Comparison of ENCODE assay signal across 23 cellular contexts in genomic region chr5:167839065-167839464, GRCh38.
DNase-seq lines count a peak whose midpoint lies in the region; ATAC-seq, FAIRE-seq and TF ChIP-seq lines count a peak whose summit lies in the region.
"Had no signal": no experiment of that assay in that cellular context is flagged by ENCODE, and none has a peak within 500 bp of the region (broad histone marks: within the 10 kb centered on the region; RNA-seq: fewer than 3 reads in every experiment).

No MANE protein-coding gene starts in this region.

- peak overlapping the region; percentile 16; the same call in 1 of the 2 replicates for H3K4me2 ChIP-seq in GM23338
- H3K4me2 ChIP-seq: KMS-11 had no signal

- H3K27me3 Mint-ChIP-seq in GM23338 (ENCODE audit: insufficient read depth, low read depth, poor library complexity): no peaks in the 10 kb centered on the region
- H3K27me3 Mint-ChIP-seq: B cell had no signal

- no peak overlapping the region for H3K4me3 Mint-ChIP-seq in GM23338
- H3K4me3 Mint-ChIP-seq: B cell, CD14-positive monocyte had no signal

- H3K27me3 ChIP-seq in GM23338 (ENCODE audit: insufficient read depth) (no peaks in the 10 kb centered on the region), bronchial epithelial cell (ENCODE audit: control insufficient read depth, insufficient read depth, low read length) (no peaks in the 10 kb centered on the region), foreskin keratinocyte (no peaks in the 10 kb centered on the region)

- H3K36me3 ChIP-seq in GM23338 (ENCODE audit: insufficient read depth): no peaks in the 10 kb centered on the region
- no peaks in the 10 kb centered on the region for H3K36me3 ChIP-seq in bronchial epithelial cell (ENCODE audit: control insufficient read depth, insufficient read depth, low read length)

- no peaks in the 10 kb centered on the region for H4K20me1 ChIP-seq in GM23338 (replicated peaks; ENCODE audit: insufficient read depth)

- TF ChIP-seq CTCF in GM23338 (conservative IDR thresholded peaks at IDR 0.05; ENCODE audit: low read depth in 2 of 2): no peak
- TF ChIP-seq CTCF in bronchial epithelial cell (IDR thresholded peaks at IDR 0.05; ENCODE audit: insufficient read depth, low read length, severe bottlenecking): no peak
- TF ChIP-seq CTCF in foreskin keratinocyte (conservative IDR thresholded peaks at IDR 0.05): no peak

- H2AFZ ChIP-seq in GM23338: no peak overlapping the region

- no peak overlapping the region for H3K4me3 ChIP-seq in GM23338
- no peak overlapping the region for H3K4me3 ChIP-seq in bronchial epithelial cell (ENCODE audit: low read depth, low read length)

- H3K9me3 Mint-ChIP-seq in GM23338: no peaks in the 10 kb centered on the region

- H3K27ac ChIP-seq in GM23338 (ENCODE audit: low read depth) (no peak overlapping the region), foreskin keratinocyte (peak overlapping the region; percentile 90)
- H3K27ac ChIP-seq: KMS-11 had no signal

- ATAC-seq in GM23338: no peak
- peak; percentile 92 for ATAC-seq in foreskin keratinocyte
- ATAC-seq in HG03025 (IDR thresholded peaks at IDR 0.05; ENCODE audit: low FRiP score, unreplicated experiment): no peak
- no peak for ATAC-seq in GM19467 (IDR thresholded peaks at IDR 0.05; ENCODE audit: unreplicated experiment)
- no peak for ATAC-seq in GM21737 (IDR thresholded peaks at IDR 0.05; ENCODE audit: unreplicated experiment)
- no peak for ATAC-seq in GM21367 (IDR thresholded peaks at IDR 0.05; ENCODE audit: unreplicated experiment)
- ATAC-seq: HCT116 had no signal

- H3F3A ChIP-seq in GM23338 (replicated peaks; ENCODE audit: low read depth): no peaks in the 10 kb centered on the region

- no peak for FAIRE-seq in bronchial epithelial cell (lab: Jason Lieb, UNC)

- H3K4me1 ChIP-seq in GM23338 (ENCODE audit: insufficient read depth): peaks cover 21% of the 10 kb centered on the region
- peaks cover 32% of the 10 kb centered on the region for H3K4me1 ChIP-seq in foreskin keratinocyte

- H3K36me3 Mint-ChIP-seq in GM23338 (ENCODE audit: low read depth): no peaks in the 10 kb centered on the region
- H3K36me3 Mint-ChIP-seq: CD14-positive monocyte had no signal

- H3K27ac Mint-ChIP-seq in GM23338: peak overlapping the region; percentile 20; the same call in 1 of the 2 replicates
- H3K27ac Mint-ChIP-seq: B cell, CD14-positive monocyte had no signal

- peaks cover 26% of the 10 kb centered on the region for H3K4me1 Mint-ChIP-seq in GM23338
- H3K4me1 Mint-ChIP-seq: B cell, CD14-positive monocyte had no signal

- H3K79me2 ChIP-seq in GM23338 (replicated peaks; ENCODE audit: insufficient read depth): no peaks in the 10 kb centered on the region

- H3K9me2 ChIP-seq in GM23338 (ENCODE audit: insufficient read depth): no peaks in the 10 kb centered on the region; the same call in 1 of the 2 replicates

- DNase-seq in AG08395 (ENCODE audit: low spot score): peak; percentile 41
- DNase-seq in GM23338 (ENCODE audit: low spot score): no peak
- peak; percentile 84 for DNase-seq in bronchial epithelial cell (ENCODE audit: low read depth)
- DNase-seq in foreskin keratinocyte: peak; percentile 88 to 93
- DNase-seq: 8988T, DMS53, GDM1, GOT3, IMR-90, NCI-H1092 treated with DMSO at 0.1 percent for 48 hours, NCI-H1436 treated with DMSO at 0.1 percent for 48 hours, NCI-H1930, NCI-H2227 treated with DMSO at 0.1 percent for 48 hours, NCI-H510A, NCI-H748 treated with DMSO at 0.1 percent for 48 hours had no signal

TF ChIP-seq in GM23338, 12 proteins besides CTCF, POLR2A, EP300 and RAD21:
- TF ChIP-seq CREB1 (CRISPR knock-in tag; IDR thresholded peaks at IDR 0.05; ENCODE audit: low read depth) (no peak), ZNF331 (CRISPR knock-in tag; IDR thresholded peaks at IDR 0.05; ENCODE audit: low read depth) (no peak), EZH2phosphoT487 (IDR thresholded peaks at IDR 0.05; ENCODE audit: unreplicated experiment) (no peak), JUNB (IDR thresholded peaks at IDR 0.05; ENCODE audit: unreplicated experiment) (no peak), STAT1 (IDR thresholded peaks at IDR 0.05; ENCODE audit: unreplicated experiment) (no peak), POLR2AphosphoS5 (IDR thresholded peaks at IDR 0.05; ENCODE audit: low read depth) (no peak), ZNF114 (CRISPR knock-in tag; IDR thresholded peaks at IDR 0.05) (no peak), NANOG (IDR thresholded peaks at IDR 0.05; ENCODE audit: borderline replicate concordance) (no peak), EZH2 (IDR thresholded peaks at IDR 0.05; ENCODE audit: low read depth, unreplicated experiment) (no peak)
- TF ChIP-seq, protein P1, sequence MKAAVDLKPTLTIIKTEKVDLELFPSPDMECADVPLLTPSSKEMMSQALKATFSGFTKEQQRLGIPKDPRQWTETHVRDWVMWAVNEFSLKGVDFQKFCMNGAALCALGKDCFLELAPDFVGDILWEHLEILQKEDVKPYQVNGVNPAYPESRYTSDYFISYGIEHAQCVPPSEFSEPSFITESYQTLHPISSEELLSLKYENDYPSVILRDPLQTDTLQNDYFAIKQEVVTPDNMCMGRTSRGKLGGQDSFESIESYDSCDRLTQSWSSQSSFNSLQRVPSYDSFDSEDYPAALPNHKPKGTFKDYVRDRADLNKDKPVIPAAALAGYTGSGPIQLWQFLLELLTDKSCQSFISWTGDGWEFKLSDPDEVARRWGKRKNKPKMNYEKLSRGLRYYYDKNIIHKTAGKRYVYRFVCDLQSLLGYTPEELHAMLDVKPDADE (IDR thresholded peaks at IDR 0.05): no peak
- TF ChIP-seq, protein P2, sequence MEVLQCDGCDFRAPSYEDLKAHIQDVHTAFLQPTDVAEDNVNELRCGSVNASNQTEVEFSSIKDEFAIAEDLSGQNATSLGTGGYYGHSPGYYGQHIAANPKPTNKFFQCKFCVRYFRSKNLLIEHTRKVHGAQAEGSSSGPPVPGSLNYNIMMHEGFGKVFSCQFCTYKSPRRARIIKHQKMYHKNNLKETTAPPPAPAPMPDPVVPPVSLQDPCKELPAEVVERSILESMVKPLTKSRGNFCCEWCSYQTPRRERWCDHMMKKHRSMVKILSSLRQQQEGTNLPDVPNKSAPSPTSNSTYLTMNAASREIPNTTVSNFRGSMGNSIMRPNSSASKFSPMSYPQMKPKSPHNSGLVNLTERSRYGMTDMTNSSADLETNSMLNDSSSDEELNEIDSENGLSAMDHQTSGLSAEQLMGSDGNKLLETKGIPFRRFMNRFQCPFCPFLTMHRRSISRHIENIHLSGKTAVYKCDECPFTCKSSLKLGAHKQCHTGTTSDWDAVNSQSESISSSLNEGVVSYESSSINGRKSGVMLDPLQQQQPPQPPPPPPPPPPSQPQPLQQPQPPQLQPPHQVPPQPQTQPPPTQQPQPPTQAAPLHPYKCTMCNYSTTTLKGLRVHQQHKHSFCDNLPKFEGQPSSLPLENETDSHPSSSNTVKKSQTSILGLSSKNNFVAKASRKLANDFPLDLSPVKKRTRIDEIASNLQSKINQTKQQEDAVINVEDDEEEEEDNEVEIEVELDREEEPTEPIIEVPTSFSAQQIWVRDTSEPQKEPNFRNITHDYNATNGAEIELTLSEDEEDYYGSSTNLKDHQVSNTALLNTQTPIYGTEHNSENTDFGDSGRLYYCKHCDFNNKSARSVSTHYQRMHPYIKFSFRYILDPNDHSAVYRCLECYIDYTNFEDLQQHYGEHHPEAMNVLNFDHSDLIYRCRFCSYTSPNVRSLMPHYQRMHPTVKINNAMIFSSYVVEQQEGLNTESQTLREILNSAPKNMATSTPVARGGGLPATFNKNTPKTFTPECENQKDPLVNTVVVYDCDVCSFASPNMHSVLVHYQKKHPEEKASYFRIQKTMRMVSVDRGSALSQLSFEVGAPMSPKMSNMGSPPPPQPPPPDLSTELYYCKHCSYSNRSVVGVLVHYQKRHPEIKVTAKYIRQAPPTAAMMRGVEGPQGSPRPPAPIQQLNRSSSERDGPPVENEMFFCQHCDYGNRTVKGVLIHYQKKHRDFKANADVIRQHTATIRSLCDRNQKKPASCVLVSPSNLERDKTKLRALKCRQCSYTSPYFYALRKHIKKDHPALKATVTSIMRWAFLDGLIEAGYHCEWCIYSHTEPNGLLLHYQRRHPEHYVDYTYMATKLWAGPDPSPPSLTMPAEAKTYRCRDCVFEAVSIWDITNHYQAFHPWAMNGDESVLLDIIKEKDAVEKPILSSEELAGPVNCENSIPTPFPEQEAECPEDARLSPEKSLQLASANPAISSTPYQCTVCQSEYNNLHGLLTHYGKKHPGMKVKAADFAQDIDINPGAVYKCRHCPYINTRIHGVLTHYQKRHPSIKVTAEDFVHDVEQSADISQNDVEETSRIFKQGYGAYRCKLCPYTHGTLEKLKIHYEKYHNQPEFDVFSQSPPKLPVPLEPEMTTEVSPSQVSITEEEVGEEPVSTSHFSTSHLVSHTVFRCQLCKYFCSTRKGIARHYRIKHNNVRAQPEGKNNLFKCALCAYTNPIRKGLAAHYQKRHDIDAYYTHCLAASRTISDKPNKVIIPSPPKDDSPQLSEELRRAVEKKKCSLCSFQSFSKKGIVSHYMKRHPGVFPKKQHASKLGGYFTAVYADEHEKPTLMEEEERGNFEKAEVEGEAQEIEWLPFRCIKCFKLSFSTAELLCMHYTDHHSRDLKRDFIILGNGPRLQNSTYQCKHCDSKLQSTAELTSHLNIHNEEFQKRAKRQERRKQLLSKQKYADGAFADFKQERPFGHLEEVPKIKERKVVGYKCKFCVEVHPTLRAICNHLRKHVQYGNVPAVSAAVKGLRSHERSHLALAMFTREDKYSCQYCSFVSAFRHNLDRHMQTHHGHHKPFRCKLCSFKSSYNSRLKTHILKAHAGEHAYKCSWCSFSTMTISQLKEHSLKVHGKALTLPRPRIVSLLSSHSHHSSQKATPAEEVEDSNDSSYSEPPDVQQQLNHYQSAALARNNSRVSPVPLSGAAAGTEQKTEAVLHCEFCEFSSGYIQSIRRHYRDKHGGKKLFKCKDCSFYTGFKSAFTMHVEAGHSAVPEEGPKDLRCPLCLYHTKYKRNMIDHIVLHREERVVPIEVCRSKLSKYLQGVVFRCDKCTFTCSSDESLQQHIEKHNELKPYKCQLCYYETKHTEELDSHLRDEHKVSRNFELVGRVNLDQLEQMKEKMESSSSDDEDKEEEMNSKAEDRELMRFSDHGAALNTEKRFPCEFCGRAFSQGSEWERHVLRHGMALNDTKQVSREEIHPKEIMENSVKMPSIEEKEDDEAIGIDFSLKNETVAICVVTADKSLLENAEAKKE (CRISPR knock-in tag; IDR thresholded peaks at IDR 0.05): no peak
